ENCODE assay signal across 20 cellular contexts in genomic region chr2:29443086-29443485, GRCh38.
DNase-seq lines count a peak whose midpoint lies in the region; ATAC-seq, FAIRE-seq and TF ChIP-seq lines count a peak whose summit lies in the region.
"Had no signal": no experiment of that assay in that cellular context is flagged by ENCODE, and none has a peak within 500 bp of the region (broad histone marks: within the 10 kb centered on the region; RNA-seq: fewer than 3 reads in every experiment).

No MANE protein-coding gene starts in this region.

- intact Hi-C loops in left ventricle myocardium superior (cut with micrococcal nuclease): no loop called here
- intact Hi-C loops in left ventricle myocardium inferior (cut with micrococcal nuclease): no loop called here

- no peak overlapping the region for H3K4me3 ChIP-seq in left ventricle myocardium inferior
- H3K4me3 ChIP-seq: vagina had no signal

- no peaks in the 10 kb centered on the region for H3K36me3 ChIP-seq in left ventricle myocardium inferior
- H3K36me3 ChIP-seq: vagina had no signal

- no peaks in the 10 kb centered on the region for H3K9me3 ChIP-seq in left ventricle myocardium inferior (replicated peaks)
- H3K9me3 ChIP-seq: vagina had no signal

- TF ChIP-seq CTCF in left ventricle myocardium inferior (IDR thresholded peaks at IDR 0.05; ENCODE audit: borderline replicate concordance) (no peak), GM20000 (IDR thresholded peaks at IDR 0.05; ENCODE audit: extremely low read depth, missing control alignments) (no peak)

- H3K27me3 ChIP-seq in left ventricle myocardium inferior (ENCODE audit: low read depth): no peaks in the 10 kb centered on the region
- H3K27me3 ChIP-seq: vagina had no signal

- no peak overlapping the region for H3K27ac ChIP-seq in left ventricle myocardium inferior (replicated peaks)
- H3K27ac ChIP-seq: vagina had no signal

- FAIRE-seq in frontal cortex (lab: Jason Lieb, UNC) (no peak), RCC 7860 (lab: Jason Lieb, UNC) (no peak)

- no peak for DNase-seq in left ventricle myocardium superior
- no peak for DNase-seq in left ventricle myocardium inferior
- DNase-seq in NCI-H2171 (lab: John Stamatoyannopoulos, UW): peak; percentile 59
- DNase-seq in SHP77 (lab: John Stamatoyannopoulos, UW): peak; percentile 12 to 16
- no peak for DNase-seq in frontal cortex (ENCODE audit: low spot score in 2 of 2)
- no peak for DNase-seq in RCC 7860 (ENCODE audit: low spot score)
- DNase-seq in kidney glomerular epithelial cell (lab: John Stamatoyannopoulos, UW): no peak
- DNase-seq in GM20000 (ENCODE audit: low spot score): no peak
- DNase-seq: ACHN; activated CD4-positive, CD25-positive, alpha-beta regulatory T cell treated with anti-CD3 and anti-CD28 coated beads, Interleukin-2, amount 50 U/mL, for 72 hours; activated naive CD4-positive, alpha-beta T cell treated with anti-CD3 and anti-CD28 coated beads for 36 hours; activated T-cell treated with anti-CD3 and anti-CD28 coated beads, Interleukin-2, amount 50 U/mL, for 4 hours; anterior cingulate cortex; effector CD8-positive, alpha-beta T cell; NCI-H1436; NCI-H510A; stimulated activated CD8-positive, alpha-beta memory T cell treated with anti-CD3 and anti-CD28 coated beads, Interleukin-4, amount 100 ng/mL, for 48 hours; substantia nigra had no signal

- H3K4me1 ChIP-seq in left ventricle myocardium inferior: peaks cover 9% of the 10 kb centered on the region
- H3K4me1 ChIP-seq: vagina had no signal

- ATAC-seq in left ventricle myocardium superior: peak; percentile 22
- ATAC-seq: activated T-cell treated with anti-CD3 and anti-CD28 coated beads, Interleukin-2, amount 50 U/mL, for 4 hours; SK-N-SH treated with all-trans-retinoic acid at 6 μM for 48 hours had no signal

Comparison
In these comparisons a context has a peak if more than half of its experiments do, and no peak if none do; other contexts are left out.
1. DNase-seq: peak in NCI-H2171 (single experiment) and SHP77 (2 of 2); none in left ventricle myocardium superior (single experiment), left ventricle myocardium inferior (single experiment), frontal cortex (0 of 2), RCC 7860 (single experiment), kidney glomerular epithelial cell (single experiment) and GM20000 (single experiment).